9 cellular contexts compared by ENCODE assay signal in genomic region chr11:57597461-57597892, GRCh38. TPM values are rescaled to one million over a fixed set of nuclear protein-coding genes. Genes with fewer than 3 reads are reported as not detected.
DNase-seq lines count a peak whose midpoint lies in the region; ATAC-seq and TF ChIP-seq lines count a peak whose summit lies in the region.
"Had no signal": no experiment of that assay in that cellular context is flagged by ENCODE, and none has a peak within 500 bp of the region (broad histone marks: within the 10 kb centered on the region; RNA-seq: fewer than 3 reads in every experiment).

Gene SERPING1, plus strand, starts transcription at chr11:57597685. Its CDS starts 586 bp downstream, at chr11:57598271.

- DNase-seq in AG20443 (ENCODE audit: low spot score) (peak; percentile 70), astrocyte of the cerebellum (ENCODE audit: low read depth) (no peak), left ventricle myocardium superior (peak; percentile 77), posterior vena cava (ENCODE audit: low spot score) (peak; percentile 90), NCI-H524 treated with DMSO at 0.1 percent for 48 hours (lab: John Stamatoyannopoulos, UW) (no peak), GM19238 (ENCODE audit: insufficient read length, low spot score) (no peak), D341Med (ENCODE audit: low spot score) (no peak)

- intact Hi-C loops in left ventricle myocardium superior (cut with micrococcal nuclease) (no loop called here), posterior vena cava (cut with DNase I) (no loop called here)

- ATAC-seq in left ventricle myocardium superior = peak; percentile 86
- ATAC-seq in HG02885 (IDR thresholded peaks at IDR 0.05; ENCODE audit: poor library complexity, unreplicated experiment) = no peak
- ATAC-seq: activated T-helper 17 cell treated with anti-CD3 and anti-CD28 coated beads, Interleukin-2, amount 50 U/mL, for 72 hours had no signal

- in situ Hi-C loops in astrocyte of the cerebellum (cut with HindIII; ENCODE audit: low sequenced_read_pairs) = no loop called here

- H3K4me3 ChIP-seq in astrocyte of the cerebellum (ENCODE audit: low read depth, low read length) = peak within 1 kb of the TSS; percentile 40

- TF ChIP-seq CTCF in astrocyte of the cerebellum (IDR thresholded peaks at IDR 0.05; ENCODE audit: low read depth, low read length, missing control alignments) = no peak

RNA-seq across cellular contexts. Expression of gene SERPING1, which starts in this region (rescaled TPM):
- 121 TPM for total RNA-seq in left ventricle myocardium superior
- total RNA-seq in posterior vena cava = 100 to 1,000 TPM; 501 to 774 TPM
- total RNA-seq: activated T-helper 17 cell treated with anti-CD3 and anti-CD28 coated beads, Interleukin-2, amount 50 U/mL, for 72 hours had no signal

Comparison
In these comparisons a context has a peak if more than half of its experiments do, and no peak if none do; other contexts are left out.
1. DNase-seq: peak in AG20443 (single experiment), left ventricle myocardium superior (single experiment) and posterior vena cava (single experiment); none in astrocyte of the cerebellum (single experiment), NCI-H524 treated with DMSO at 0.1 percent for 48 hours (single experiment), GM19238 (single experiment) and D341Med (single experiment).